ENCODE assay signal across 24 cellular contexts in genomic region chr2:237459226-237459625, GRCh38. TPM values are rescaled to one million over a fixed set of nuclear protein-coding genes. Genes with fewer than 3 reads are reported as not detected.
DNase-seq lines count a peak whose midpoint lies in the region; ATAC-seq and TF ChIP-seq lines count a peak whose summit lies in the region.
"Had no signal": no experiment of that assay in that cellular context is flagged by ENCODE, and none has a peak within 500 bp of the region (broad histone marks: within the 10 kb centered on the region; RNA-seq: fewer than 3 reads in every experiment).

No MANE protein-coding gene starts in this region.

- H3K27ac ChIP-seq in AG04450 (ENCODE audit: low read depth, low read length): peak overlapping the region; percentile 60
- H3K27ac ChIP-seq in IMR-90 (ENCODE audit: insufficient read depth, low read length): no peak overlapping the region; the same call in 1 of the 2 replicates
- H3K27ac ChIP-seq: colonic mucosa, sigmoid colon had no signal

- POLR2A ChIA-PET in AG04450 (lab: Yijun Ruan, JAX): interaction anchor here (2.0 kb wide), 1 partner anchor 46 kb away, joined by 9 read pairs; the partner anchor contains the start of gene COL6A3
- POLR2A ChIA-PET in IMR-90 (lab: Charles Lee; ENCODE audit: unreplicated experiment): interaction anchor here (1.6 kb wide), 1 partner anchor 45 kb away, joined by 5 read pairs; the partner anchor contains the start of gene COL6A3

- DNase-seq in AG04450 (ENCODE audit: low read depth, low spot score): no peak
- no peak for DNase-seq in IMR-90
- DNase-seq in chondrocyte (ENCODE audit: low spot score): no peak
- no peak for DNase-seq in osteocyte (ENCODE audit: extremely low spot score, unreplicated experiment)
- no peak for DNase-seq in stimulated activated naive B cell treated with anti-CD40 and anti-IgM and Interleukin-4, amounts not matched to agents 10 μg/mL and 1 μg/mL and 100 μg/mL, for 72 hours
- no peak for DNase-seq in kidney glomerular epithelial cell (lab: John Stamatoyannopoulos, UW)
- no peak for DNase-seq in NCI-H1417 treated with DMSO at 0.1 percent for 48 hours (lab: John Stamatoyannopoulos, UW)
- no peak for DNase-seq in NCI-H187 treated with DMSO at 0.1 percent for 48 hours (lab: John Stamatoyannopoulos, UW)
- DNase-seq: activated CD4-positive, alpha-beta T cell treated with anti-CD3 and anti-CD28 coated beads for 4 hours; activated CD8-positive, alpha-beta memory T cell treated with anti-CD3 and anti-CD28 coated beads, Interleukin-2, amount 10 ng/mL, durations not matched to agents 7 days and 5 days; activated naive CD8-positive, alpha-beta T cell treated with anti-CD3 and anti-CD28 coated beads, Interleukin-2, amount 10 ng/mL, durations not matched to agents 7 days and 5 days; colonic mucosa; DMS79 treated with DMSO at 0.1 percent for 48 hours; KG1; left ventricle myocardium superior; NCI-H187; NCI-H774; nephron progenitor cell; sigmoid colon had no signal

- peaks cover 28% of the 10 kb centered on the region for H3K9me1 ChIP-seq in IMR-90 (ENCODE audit: insufficient read depth, low read length)

- H3K36me3 Mint-ChIP-seq in chondrocyte (ENCODE audit: low read depth): no peaks in the 10 kb centered on the region
- H3K36me3 Mint-ChIP-seq in osteocyte (ENCODE audit: unreplicated experiment): peaks cover 2% of the 10 kb centered on the region
- no peaks in the 10 kb centered on the region for H3K36me3 Mint-ChIP-seq in stimulated activated naive B cell treated with anti-CD40 and anti-IgM and Interleukin-4, amounts not matched to agents 10 μg/mL and 1 μg/mL and 100 μg/mL, for 72 hours
- H3K36me3 Mint-ChIP-seq: activated CD8-positive, alpha-beta memory T cell treated with anti-CD3 and anti-CD28 coated beads, Interleukin-2, amount 10 ng/mL, durations not matched to agents 7 days and 5 days; activated naive CD8-positive, alpha-beta T cell treated with anti-CD3 and anti-CD28 coated beads, Interleukin-2, amount 10 ng/mL, durations not matched to agents 7 days and 5 days had no signal

- peak overlapping the region; percentile 99 for H2AK5ac ChIP-seq in IMR-90 (ENCODE audit: low read depth, low read length)

- H4K8ac ChIP-seq in IMR-90 (ENCODE audit: low read depth in 2 of 2, low read length in 2 of 2): peak overlapping the region; percentile 62 to 73

- WGBS in IMR-90 (ENCODE audit: extremely low coverage in 2 of 2, insufficient read length in 1 of 2), 2 experiments: no CpG with 5 or more reads among the region's 4 CpGs

- peak overlapping the region; percentile 34 for H3K18ac ChIP-seq in IMR-90 (ENCODE audit: low read depth, low read length)

- H3K4me1 Mint-ChIP-seq in chondrocyte (ENCODE audit: low read depth): peaks cover 51% of the 10 kb centered on the region
- H3K4me1 Mint-ChIP-seq in osteocyte (ENCODE audit: unreplicated experiment): peaks cover 46% of the 10 kb centered on the region
- H3K4me1 Mint-ChIP-seq in stimulated activated naive B cell treated with anti-CD40 and anti-IgM and Interleukin-4, amounts not matched to agents 10 μg/mL and 1 μg/mL and 100 μg/mL, for 72 hours: peaks cover 15 to 23% of the 10 kb centered on the region in 2 donors

- H2AFZ ChIP-seq in IMR-90 (replicated peaks; ENCODE audit: low read length, poor library complexity): peak overlapping the region; percentile 5

- H3K27me3 Mint-ChIP-seq in chondrocyte (ENCODE audit: low read depth) (no peaks in the 10 kb centered on the region), osteocyte (ENCODE audit: unreplicated experiment) (no peaks in the 10 kb centered on the region)
- H3K27me3 Mint-ChIP-seq in stimulated activated naive B cell treated with anti-CD40 and anti-IgM and Interleukin-4, amounts not matched to agents 10 μg/mL and 1 μg/mL and 100 μg/mL, for 72 hours: peaks cover 25 to 37% of the 10 kb centered on the region in 2 donors
- H3K27me3 Mint-ChIP-seq: activated CD8-positive, alpha-beta memory T cell treated with anti-CD3 and anti-CD28 coated beads, Interleukin-2, amount 10 ng/mL, durations not matched to agents 7 days and 5 days had no signal

- peak overlapping the region; percentile 79 for H4K91ac ChIP-seq in IMR-90 (ENCODE audit: insufficient read depth, low read depth, low read length)

- peak overlapping the region; percentile 98 for H2BK120ac ChIP-seq in IMR-90 (ENCODE audit: low read depth, low read length)

- H2BK15ac ChIP-seq in IMR-90 (ENCODE audit: low read depth, low read length): peak overlapping the region; percentile 96

- peak overlapping the region; percentile 22; the same call in 1 of the 2 replicates for H4K5ac ChIP-seq in IMR-90 (ENCODE audit: low read depth, low read length)

- H3K9ac ChIP-seq in IMR-90 (ENCODE audit: low read depth, low read length): no peak overlapping the region

- peaks cover 12% of the 10 kb centered on the region; the same call in 1 of the 2 replicates for H3K9me3 ChIP-seq in AG04450 (ENCODE audit: control insufficient read depth, insufficient read depth, low read length)
- H3K9me3 ChIP-seq in IMR-90 (ENCODE audit: control insufficient read depth, insufficient read depth, low read length): no peaks in the 10 kb centered on the region
- H3K9me3 ChIP-seq: colonic mucosa, sigmoid colon had no signal

- peaks cover 6 to 27% of the 10 kb centered on the region in 2 experiments; a peak in 3 of 4 replicates for H3K79me1 ChIP-seq in IMR-90 (ENCODE audit: low read depth in 1 of 2, low read length in 2 of 2)

- no peaks in the 10 kb centered on the region for H4K20me1 ChIP-seq in IMR-90 (ENCODE audit: insufficient read depth, low read length)

- H2BK20ac ChIP-seq in IMR-90 (ENCODE audit: low read depth, low read length): peak overlapping the region; percentile 94

- peak overlapping the region; percentile 17; the same call in 1 of the 2 replicates for H3K56ac ChIP-seq in IMR-90 (ENCODE audit: extremely low read depth, insufficient read depth, low read length)

- no peak overlapping the region for H3K4me3 ChIP-seq in AG04450 (ENCODE audit: low read depth, low read length)
- no peak overlapping the region for H3K4me3 ChIP-seq in IMR-90 (ENCODE audit: insufficient read depth, low read depth, low read length)
- H3K4me3 ChIP-seq: colonic mucosa, GM12878, sigmoid colon had no signal

- TF ChIP-seq RAD21 in IMR-90 (IDR thresholded peaks at IDR 0.05; ENCODE audit: low read length): no peak

- peak overlapping the region; percentile 11 for H3K14ac ChIP-seq in IMR-90 (replicated peaks; ENCODE audit: low read depth, low read length)

- H3K4me1 ChIP-seq in IMR-90 (ENCODE audit: control insufficient read depth, insufficient read depth, low read length): peaks cover 15% of the 10 kb centered on the region
- H3K4me1 ChIP-seq: colonic mucosa had no signal

- no peak overlapping the region for H3K4me2 ChIP-seq in IMR-90 (ENCODE audit: low read depth, low read length)

- H2AK9ac ChIP-seq in IMR-90 (replicated peaks; ENCODE audit: low read depth, low read length, poor library complexity): peak overlapping the region; percentile 1

- H3K27ac Mint-ChIP-seq in chondrocyte (ENCODE audit: unreplicated experiment) (peak overlapping the region; percentile 80), osteocyte (ENCODE audit: unreplicated experiment) (peak overlapping the region; percentile 47)
- H3K27ac Mint-ChIP-seq in stimulated activated naive B cell treated with anti-CD40 and anti-IgM and Interleukin-4, amounts not matched to agents 10 μg/mL and 1 μg/mL and 100 μg/mL, for 72 hours: no peak overlapping the region
- H3K27ac Mint-ChIP-seq: activated CD8-positive, alpha-beta memory T cell treated with anti-CD3 and anti-CD28 coated beads, Interleukin-2, amount 10 ng/mL, durations not matched to agents 7 days and 5 days; activated naive CD8-positive, alpha-beta T cell treated with anti-CD3 and anti-CD28 coated beads, Interleukin-2, amount 10 ng/mL, durations not matched to agents 7 days and 5 days; activated T-helper 2 cell treated with anti-CD3 and anti-CD28 coated beads, Interferon-gamma antibody, Interleukin-2, Interleukin-4, amounts not matched to agents 10 μg/mL and 5 μg/mL and 100 μg/mL, durations not matched to agents 14 hours and 24 hours and 36 hours; nephron progenitor cell had no signal

- CTCF ChIA-PET in AG04450 (lab: Charles Lee): interaction anchor here (1.6 to 3.1 kb wide), 3 partner anchors 11 to 54 kb away, joined by 5 to 20 read pairs (median 12); no protein-coding TSS in a partner anchor
- CTCF ChIA-PET in IMR-90 (lab: Yijun Ruan, JAX): interaction anchor here (0.9 kb wide), 1 partner anchor 45 kb away, joined by 5 read pairs; the partner anchor contains the start of gene COL6A3

- H3K23ac ChIP-seq in IMR-90 (ENCODE audit: low read depth, low read length): peak overlapping the region; percentile 36

- TF ChIP-seq POLR2A in IMR-90 (IDR thresholded peaks at IDR 0.05; ENCODE audit: low read depth, low read length): no peak

- BruUV-seq in IMR-90 (replicated peaks; lab: Mats Ljungman, UMichigan): no TSS peak

- H3K9me3 Mint-ChIP-seq in chondrocyte (ENCODE audit: low read depth) (peaks cover 13% of the 10 kb centered on the region), osteocyte (ENCODE audit: unreplicated experiment) (no peaks in the 10 kb centered on the region)
- peaks cover 3 to 8% of the 10 kb centered on the region in 2 donors for H3K9me3 Mint-ChIP-seq in stimulated activated naive B cell treated with anti-CD40 and anti-IgM and Interleukin-4, amounts not matched to agents 10 μg/mL and 1 μg/mL and 100 μg/mL, for 72 hours

- in situ Hi-C loops in IMR-90 (cut with MboI; ENCODE audit: low sequenced_read_pairs): no loop called here

- H3K4ac ChIP-seq in IMR-90 (ENCODE audit: low read depth, low read length): peak overlapping the region; percentile 86

- no peaks in the 10 kb centered on the region for H3K36me3 ChIP-seq in IMR-90 (ENCODE audit: control insufficient read depth, insufficient read depth, low read length)
- H3K36me3 ChIP-seq: colonic mucosa, sigmoid colon had no signal

- peak overlapping the region; percentile 31 for H2BK5ac ChIP-seq in IMR-90 (ENCODE audit: low read depth, low read length, poor library complexity, severe bottlenecking)

- ATAC-seq in IMR-90 (ENCODE audit: low read depth): no peak
- no peak for ATAC-seq in stimulated activated naive B cell treated with anti-CD40 and anti-IgM and Interleukin-4, amounts not matched to agents 10 μg/mL and 1 μg/mL and 100 μg/mL, for 72 hours (replicated peaks)
- ATAC-seq: GM12878, left ventricle myocardium superior had no signal

- H3K4me3 Mint-ChIP-seq in chondrocyte (ENCODE audit: unreplicated experiment) (no peak overlapping the region), osteocyte (ENCODE audit: unreplicated experiment) (no peak overlapping the region)
- H3K4me3 Mint-ChIP-seq in stimulated activated naive B cell treated with anti-CD40 and anti-IgM and Interleukin-4, amounts not matched to agents 10 μg/mL and 1 μg/mL and 100 μg/mL, for 72 hours: no peak overlapping the region
- H3K4me3 Mint-ChIP-seq: activated CD8-positive, alpha-beta memory T cell treated with anti-CD3 and anti-CD28 coated beads, Interleukin-2, amount 10 ng/mL, durations not matched to agents 7 days and 5 days; activated naive CD8-positive, alpha-beta T cell treated with anti-CD3 and anti-CD28 coated beads, Interleukin-2, amount 10 ng/mL, durations not matched to agents 7 days and 5 days; nephron progenitor cell had no signal

- H3K27me3 ChIP-seq in AG04450 (ENCODE audit: control insufficient read depth, insufficient read depth, low read length) (no peaks in the 10 kb centered on the region), IMR-90 (ENCODE audit: control insufficient read depth, insufficient read depth, low read length) (no peaks in the 10 kb centered on the region)
- H3K27me3 ChIP-seq: colonic mucosa, sigmoid colon had no signal

- TF ChIP-seq CTCF in AG04450 (IDR thresholded peaks at IDR 0.05; ENCODE audit: low read depth, low read length) (no peak), IMR-90 (conservative IDR thresholded peaks at IDR 0.05; ENCODE audit: low read depth, low read length) (no peak), chondrocyte (IDR thresholded peaks at IDR 0.05) (no peak), osteocyte (IDR thresholded peaks at IDR 0.05) (no peak)

- intact Hi-C loops in IMR-90 (cut with micrococcal nuclease): no loop called here

- dilution Hi-C loops in IMR-90 (cut with HindIII; ENCODE audit: low sequenced_read_pairs, unreplicated experiment): no loop called here

RNA-seq across cellular contexts. Expression of gene MLPH, which starts 27.8 kb away (rescaled TPM):
- polyA plus RNA-seq in AG04450 (2011; rRNA removed) (15.5 and 15.6 TPM in 2 replicates), IMR-90 (2012; rRNA removed) (21.6 and 23.7 TPM in 2 replicates)
- 29.5 and 33.7 TPM in 2 replicates for polyA minus RNA-seq in AG04450 (2011; rRNA and poly(A)+ RNA removed)
- total RNA-seq in IMR-90 (2012; rRNA removed) (13.8 and 13.9 TPM in 2 replicates), chondrocyte (3.7 to 6.1 TPM (median 5.6 TPM) in 3 replicates), osteocyte (21.0 and 22.5 TPM in 2 replicates)
- 12.9 and 20.1 TPM in 2 replicates for polyA plus RNA-seq in IMR-90 (2012; cell fraction: cytosol; rRNA removed)
- 50.9 and 66.0 TPM in 2 replicates for polyA plus RNA-seq in IMR-90 (2012; cell fraction: nucleus; rRNA removed; ENCODE audit: low replicate concordance)
- total RNA-seq: activated CD8-positive, alpha-beta memory T cell treated with anti-CD3 and anti-CD28 coated beads, Interleukin-2, amount 10 ng/mL, durations not matched to agents 7 days and 5 days; activated naive CD8-positive, alpha-beta T cell treated with anti-CD3 and anti-CD28 coated beads, Interleukin-2, amount 10 ng/mL, durations not matched to agents 7 days and 5 days; activated T-helper 2 cell treated with anti-CD3 and anti-CD28 coated beads, Interferon-gamma antibody, Interleukin-2, Interleukin-4, amounts not matched to agents 10 μg/mL and 5 μg/mL and 100 μg/mL, durations not matched to agents 14 hours and 24 hours and 36 hours; OCI-LY7; T-helper 1 cell treated with Interleukin-12 subunit alpha and Interleukin-12 subunit beta and Interleukin-4 antibody, amounts not matched to agents 30 ng/mL and 1 ng/mL, for 36 hours had no signal

RNA-seq across cellular contexts. Expression of gene COL6A3, which starts 45.3 kb away (rescaled TPM):
- polyA plus RNA-seq in AG04450 (2011; rRNA removed): 1,384 and 2,107 TPM in 2 replicates
- polyA minus RNA-seq in AG04450 (2011; rRNA and poly(A)+ RNA removed): 2,516 and 3,153 TPM in 2 replicates
- 1,501 and 1,855 TPM in 2 replicates for total RNA-seq in IMR-90 (2012; rRNA removed)
- polyA plus RNA-seq in IMR-90 (2012; rRNA removed): 798 and 964 TPM in 2 replicates
- 520 and 674 TPM in 2 replicates for polyA plus RNA-seq in IMR-90 (2012; cell fraction: cytosol; rRNA removed)
- 700 and 999 TPM in 2 replicates for polyA plus RNA-seq in IMR-90 (2012; cell fraction: nucleus; rRNA removed; ENCODE audit: low replicate concordance)
- total RNA-seq in chondrocyte: 250 to 264 TPM (median 264 TPM) in 3 replicates
- total RNA-seq in osteocyte: 143 and 159 TPM in 2 replicates
- total RNA-seq: HT-29, OCI-LY7 had no signal
